Comparison of ENCODE assay signal across 16 cellular contexts in genomic region chr2:102107741-102108070, GRCh38. TPM values are rescaled to one million over a fixed set of nuclear protein-coding genes. Genes with fewer than 3 reads are reported as not detected.
DNase-seq lines count a peak whose midpoint lies in the region; ATAC-seq and TF ChIP-seq lines count a peak whose summit lies in the region.
"Had no signal": no experiment of that assay in that cellular context is flagged by ENCODE, and none has a peak within 500 bp of the region (broad histone marks: within the 10 kb centered on the region; RNA-seq: fewer than 3 reads in every experiment).

No MANE protein-coding gene starts in this region.

- H3K9me3 Mint-ChIP-seq in activated CD4-positive, alpha-beta T cell treated with anti-CD3 and anti-CD28 coated beads for 36 hours (ENCODE audit: low read depth) = peaks cover 4% of the 10 kb centered on the region

- H3K27ac Mint-ChIP-seq in activated CD4-positive, alpha-beta T cell treated with anti-CD3 and anti-CD28 coated beads for 36 hours = peak overlapping the region; percentile 17

- H3K9ac ChIP-seq in smooth muscle cell (ENCODE audit: low read depth) = no peak overlapping the region

- CTCF ChIA-PET in activated CD4-positive, alpha-beta T cell treated with anti-CD3 and anti-CD28 coated beads for 36 hours (lab: Charles Lee) = interaction anchor here (1.4 kb wide), 1 partner anchor 87 kb away, joined by 6 read pairs; no protein-coding TSS in a partner anchor

- WGBS in smooth muscle cell (ENCODE audit: low lambda C conversion rate) = 44% methylated on average over 3 of the region's 3 CpGs

- peaks cover 25% of the 10 kb centered on the region for H3K36me3 Mint-ChIP-seq in activated CD4-positive, alpha-beta T cell treated with anti-CD3 and anti-CD28 coated beads for 36 hours (ENCODE audit: low read depth)

- peaks cover 4% of the 10 kb centered on the region for H3K79me2 ChIP-seq in smooth muscle cell (ENCODE audit: low read depth)

- no peak for DNase-seq in activated CD4-positive, alpha-beta T cell treated with anti-CD3 and anti-CD28 coated beads for 36 hours
- DNase-seq in activated CD4-positive, alpha-beta T cell treated with anti-CD3 and anti-CD28 coated beads, Interleukin-2, amount 50 U/mL, for 48 hours = no peak
- DNase-seq in LHCN-M2 (ENCODE audit: low read depth) (peak; percentile 63), fibroblast of pulmonary artery (ENCODE audit: low read depth) (peak; percentile 42), smooth muscle cell (lab: John Stamatoyannopoulos, UW; ENCODE audit: unreplicated experiment) (no peak), epidermal melanocyte (ENCODE audit: insufficient read length, low spot score) (no peak)
- no peak for DNase-seq in activated CD8-positive, alpha-beta memory T cell treated with anti-CD3 and anti-CD28 coated beads, Interleukin-2, amount 50 U/mL, for 4 hours
- DNase-seq: activated CD8-positive, alpha-beta memory T cell treated with anti-CD3 and anti-CD28 coated beads, Interleukin-2, amount 50 U/mL, for 48 hours; anterior cingulate cortex; DND-41; effector memory CD4-positive, alpha-beta T cell; NCI-H1694 treated with DMSO at 0.1 percent for 48 hours; NCI-H82; SHP77; uterus had no signal

- no peak for TF ChIP-seq CTCF in fibroblast of pulmonary artery (IDR thresholded peaks at IDR 0.05; ENCODE audit: low read length, missing control alignments)
- TF ChIP-seq CTCF in smooth muscle cell (IDR thresholded peaks at IDR 0.05; ENCODE audit: borderline replicate concordance, insufficient read depth, poor library complexity, severe bottlenecking) = no peak

- no peaks in the 10 kb centered on the region for H3K36me3 ChIP-seq in smooth muscle cell (ENCODE audit: low read depth)
- H3K36me3 ChIP-seq: uterus had no signal

- peak overlapping the region; percentile 7 for H3K27ac ChIP-seq in smooth muscle cell (ENCODE audit: low read depth)
- H3K27ac ChIP-seq: uterus had no signal

- H3K4me3 Mint-ChIP-seq in activated CD4-positive, alpha-beta T cell treated with anti-CD3 and anti-CD28 coated beads for 36 hours = peak overlapping the region; percentile 27

- H3K4me3 ChIP-seq in fibroblast of pulmonary artery (replicated peaks; ENCODE audit: low read depth, low read length) (peak overlapping the region; percentile 54), smooth muscle cell (no peak overlapping the region)
- H3K4me3 ChIP-seq: uterus had no signal

- H3K27me3 ChIP-seq in smooth muscle cell (ENCODE audit: low read depth) = no peaks in the 10 kb centered on the region
- H3K27me3 ChIP-seq: uterus had no signal

- H3K9me3 ChIP-seq in smooth muscle cell (replicated peaks; ENCODE audit: low read depth) = no peaks in the 10 kb centered on the region
- H3K9me3 ChIP-seq: uterus had no signal

- H3K4me1 Mint-ChIP-seq in activated CD4-positive, alpha-beta T cell treated with anti-CD3 and anti-CD28 coated beads for 36 hours = peaks cover 67% of the 10 kb centered on the region

- no peaks in the 10 kb centered on the region for H4K20me1 ChIP-seq in smooth muscle cell (ENCODE audit: low read depth)

- no peak overlapping the region for H3K4me2 ChIP-seq in smooth muscle cell

- intact Hi-C loops in activated CD4-positive, alpha-beta T cell treated with anti-CD3 and anti-CD28 coated beads for 36 hours (cut with DNase I, micrococcal nuclease) = loop anchor here in 1 of 2 experiments (10.0 kb wide), 1 partner anchor 327 kb away; no protein-coding TSS in a partner anchor

- peaks cover 15% of the 10 kb centered on the region for H3K27me3 Mint-ChIP-seq in activated CD4-positive, alpha-beta T cell treated with anti-CD3 and anti-CD28 coated beads for 36 hours

- no peak overlapping the region for H2AFZ ChIP-seq in smooth muscle cell (ENCODE audit: low read depth)

- peak; percentile 20 for ATAC-seq in activated CD4-positive, alpha-beta T cell treated with anti-CD3 and anti-CD28 coated beads for 36 hours
- ATAC-seq in HG03354 (IDR thresholded peaks at IDR 0.05; ENCODE audit: poor library complexity, severe bottlenecking, unreplicated experiment) = no peak

- no peaks in the 10 kb centered on the region for H3K4me1 ChIP-seq in smooth muscle cell (ENCODE audit: low read depth)
- H3K4me1 ChIP-seq: uterus had no signal

- POLR2A ChIA-PET in activated CD4-positive, alpha-beta T cell treated with anti-CD3 and anti-CD28 coated beads for 36 hours (lab: Charles Lee) = interaction anchor here (0.6 to 0.7 kb wide), 2 partner anchors 45 to 279 kb away, joined by 3 to 4 read pairs; no protein-coding TSS in a partner anchor

- H3F3A ChIP-seq in smooth muscle cell (ENCODE audit: low read depth) = no peaks in the 10 kb centered on the region

RNA-seq across cellular contexts. Expression of gene IL1R1, which starts 34.8 kb away (rescaled TPM):
- total RNA-seq in activated CD4-positive, alpha-beta T cell treated with anti-CD3 and anti-CD28 coated beads for 36 hours = 10 to 100 TPM; 20.8 to 21.8 TPM
- total RNA-seq in LHCN-M2 (2014; rRNA removed) (39.0 and 42.7 TPM in 2 replicates), smooth muscle cell (32.4 and 36.6 TPM in 2 replicates)
- 7.7 TPM for polyA plus RNA-seq in LHCN-M2 (2012)
- polyA plus RNA-seq in smooth muscle cell = 20.0 and 26.8 TPM in 2 replicates

Comparison
In these comparisons a context has a peak if more than half of its experiments do, and no peak if none do; other contexts are left out.
1. DNase-seq: peak in LHCN-M2 (single experiment) and fibroblast of pulmonary artery (single experiment); none in activated CD4-positive, alpha-beta T cell treated with anti-CD3 and anti-CD28 coated beads for 36 hours (single experiment), activated CD4-positive, alpha-beta T cell treated with anti-CD3 and anti-CD28 coated beads, Interleukin-2, amount 50 U/mL, for 48 hours (0 of 2), smooth muscle cell (single experiment), activated CD8-positive, alpha-beta memory T cell treated with anti-CD3 and anti-CD28 coated beads, Interleukin-2, amount 50 U/mL, for 4 hours (single experiment) and epidermal melanocyte (single experiment).